Comparison of ENCODE assay signal across 12 cellular contexts in the genomic region with DNA sequence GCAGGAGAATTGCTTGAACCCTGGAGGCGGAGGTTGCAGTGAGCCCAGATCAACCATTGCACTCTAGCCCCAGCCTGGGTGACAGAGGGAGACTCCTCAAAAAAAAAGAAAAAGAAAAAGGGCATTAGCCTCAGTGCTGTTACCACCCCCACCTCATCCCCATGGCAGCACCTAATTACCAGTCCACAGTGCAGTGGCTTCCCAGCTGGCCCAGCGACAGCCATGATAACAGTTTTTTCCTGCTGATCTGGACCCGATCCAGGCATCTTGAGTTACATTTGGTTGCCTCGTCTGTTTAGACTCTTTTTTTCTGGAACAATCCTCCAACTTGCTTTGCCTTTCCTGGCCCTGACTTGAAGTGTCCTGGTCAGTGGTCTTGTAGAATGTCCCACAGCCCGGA. TPM values are rescaled to one million over a fixed set of nuclear protein-coding genes. Genes with fewer than 3 reads are reported as not detected.
A peak's percentile ranks its signal among the peaks of the same experiment; 100 is the strongest.
DNase-seq lines count a peak whose midpoint lies in the region; ATAC-seq lines count a peak whose summit lies in the region.
"Had no signal": no experiment of that assay in that cellular context is flagged by ENCODE, and none has a peak within 500 bp of the region (broad histone marks: within the 10 kb centered on the region; RNA-seq: fewer than 3 reads in every experiment).

No MANE protein-coding gene starts in this region.

- no peak overlapping the region for H3K4me3 Mint-ChIP-seq in activated naive CD4-positive, alpha-beta T cell treated with anti-CD3 and anti-CD28 coated beads for 36 hours

- DNase-seq in DMS79 (lab: John Stamatoyannopoulos, UW) (peak; percentile 72), NCI-H146 treated with DMSO at 0.1 percent for 48 hours (lab: John Stamatoyannopoulos, UW; ENCODE audit: unreplicated experiment) (peak; percentile 27), SK-N-DZ (ENCODE audit: low spot score) (peak; percentile 60), left kidney (ENCODE audit: low read depth, low spot score) (peak; percentile 78), OCI-M2 (lab: John Stamatoyannopoulos, UW; ENCODE audit: unreplicated experiment) (no peak), NCI-H82 (lab: John Stamatoyannopoulos, UW) (no peak)
- no peak for DNase-seq in activated naive CD4-positive, alpha-beta T cell treated with anti-CD3 and anti-CD28 coated beads for 36 hours
- DNase-seq: effector CD4-positive, alpha-beta T cell; left ventricle myocardium inferior; MV-4-11; nucleus accumbens had no signal

- ATAC-seq in HG03175 (IDR thresholded peaks at IDR 0.05; ENCODE audit: unreplicated experiment) = no peak

- H3K27me3 Mint-ChIP-seq in activated naive CD4-positive, alpha-beta T cell treated with anti-CD3 and anti-CD28 coated beads for 36 hours (ENCODE audit: low read depth) = no peaks in the 10 kb centered on the region

- H3K27ac Mint-ChIP-seq in activated naive CD4-positive, alpha-beta T cell treated with anti-CD3 and anti-CD28 coated beads for 36 hours = no peak overlapping the region

- H3K36me3 Mint-ChIP-seq in activated naive CD4-positive, alpha-beta T cell treated with anti-CD3 and anti-CD28 coated beads for 36 hours (ENCODE audit: low read depth) = no peaks in the 10 kb centered on the region

- H3K4me1 Mint-ChIP-seq in activated naive CD4-positive, alpha-beta T cell treated with anti-CD3 and anti-CD28 coated beads for 36 hours (ENCODE audit: low read depth) = no peaks in the 10 kb centered on the region

- H3K9me3 Mint-ChIP-seq in activated naive CD4-positive, alpha-beta T cell treated with anti-CD3 and anti-CD28 coated beads for 36 hours = no peaks in the 10 kb centered on the region

- intact Hi-C loops in activated naive CD4-positive, alpha-beta T cell treated with anti-CD3 and anti-CD28 coated beads for 36 hours (cut with micrococcal nuclease) = no loop called here

- CTCF ChIA-PET in activated naive CD4-positive, alpha-beta T cell treated with anti-CD3 and anti-CD28 coated beads for 36 hours (lab: Charles Lee) = no interaction called here

RNA-seq across cellular contexts. Expression of gene NCS1, which starts 24.4 kb away (rescaled TPM):
- polyA plus RNA-seq in SK-N-DZ (2014; cell fraction: cytosol; rRNA removed) = 76.0 and 86.7 TPM in 2 replicates
- 48.3 and 54.0 TPM in 2 replicates for polyA plus RNA-seq in SK-N-DZ (2014; cell fraction: nucleus; rRNA removed)
- total RNA-seq in activated naive CD4-positive, alpha-beta T cell treated with anti-CD3 and anti-CD28 coated beads for 36 hours = 10 to 100 TPM; 22.4 to 23.3 TPM

Comparison
In these comparisons a context has a peak if more than half of its experiments do, and no peak if none do; other contexts are left out.
1. DNase-seq: peak in DMS79 (single experiment), NCI-H146 treated with DMSO at 0.1 percent for 48 hours (single experiment), SK-N-DZ (single experiment) and left kidney (single experiment); none in activated naive CD4-positive, alpha-beta T cell treated with anti-CD3 and anti-CD28 coated beads for 36 hours (single experiment), OCI-M2 (single experiment) and NCI-H82 (single experiment).